8 cellular contexts compared by ENCODE assay signal in genomic region chr2:181106789-181107418, GRCh38.
DNase-seq lines count a peak whose midpoint lies in the region; ATAC-seq, FAIRE-seq and TF ChIP-seq lines count a peak whose summit lies in the region.

No MANE protein-coding gene starts in this region.

- H3K36me3 ChIP-seq in BLaER1, result no peaks in the 10 kb centered on the region
- no peaks in the 10 kb centered on the region for H3K36me3 ChIP-seq in Peyer's patch

- CTCF ChIA-PET in HEK293T (lab: Yijun Ruan, JAX), result no interaction called here

- H3K4me3 ChIP-seq in BLaER1, result no peak overlapping the region
- H3K4me3 ChIP-seq in fibroblast of villous mesenchyme (ENCODE audit: low read depth, low read length), result no peak overlapping the region
- no peak overlapping the region for H3K4me3 ChIP-seq in Peyer's patch

- H3K27ac ChIP-seq in BLaER1, result no peak overlapping the region
- H3K27ac ChIP-seq in Peyer's patch, result peak overlapping the region in 1 of 4 donors; percentile 31

- H4K20me1 ChIP-seq in BLaER1, result no peaks in the 10 kb centered on the region

- H3K9ac ChIP-seq in BLaER1, result no peak overlapping the region

- H3K27me3 ChIP-seq in BLaER1 (no peaks in the 10 kb centered on the region), Peyer's patch (no peaks in the 10 kb centered on the region)

- ATAC-seq in HG03108 (IDR thresholded peaks at IDR 0.05; ENCODE audit: unreplicated experiment), result peak; percentile 99

- TF ChIP-seq CTCF in fibroblast of villous mesenchyme (IDR thresholded peaks at IDR 0.05; ENCODE audit: insufficient read depth, low read depth, low read length) (no peak), Peyer's patch (IDR thresholded peaks at IDR 0.05) (no peak)

- peak overlapping the region; percentile 68; the same call in 1 of the 2 replicates for H3K4me2 ChIP-seq in BLaER1

- H3K4me1 ChIP-seq in BLaER1 (peaks cover 33% of the 10 kb centered on the region), Peyer's patch (no peaks in the 10 kb centered on the region)

- POLR2A ChIA-PET in HEK293T (lab: Yijun Ruan, JAX), result no interaction called here

- TF ChIP-seq POLR2A in Peyer's patch (IDR thresholded peaks at IDR 0.05), result no peak

- H3K9me3 ChIP-seq in BLaER1, result no peaks in the 10 kb centered on the region
- no peaks in the 10 kb centered on the region for H3K9me3 ChIP-seq in Peyer's patch

- DNase-seq in GM19239 (ENCODE audit: insufficient read length, low spot score) (peak; percentile 28), SIG-M5 (lab: John Stamatoyannopoulos, UW) (peak; percentile 50), fibroblast of villous mesenchyme (ENCODE audit: low read depth) (peak; percentile 96), activated gamma-delta T cell treated with Interleukin-2 at 50 U/mL for 16 hours (no peak), Peyer's patch (no peak), HEK293T (ENCODE audit: extremely low spot score) (no peak)

- peak; percentile 93 for FAIRE-seq in GM19239 (lab: Jason Lieb, UNC)

TF ChIP-seq in HEK293T, 16 proteins besides CTCF, POLR2A, EP300 and RAD21:
- TF ChIP-seq FOXM1 (IDR thresholded peaks at IDR 0.05; ENCODE audit: borderline replicate concordance), result no peak
- TF ChIP-seq FOXK2 (IDR thresholded peaks at IDR 0.05), result no peak
- no peak for TF ChIP-seq LEF1 (IDR thresholded peaks at IDR 0.05; ENCODE audit: borderline replicate concordance)
- TF ChIP-seq L3MBTL2 (conservative IDR thresholded peaks at IDR 0.05), result no peak
- no peak for TF ChIP-seq BHLHE40 (IDR thresholded peaks at IDR 0.05; ENCODE audit: borderline replicate concordance)
- no peak for TF ChIP-seq CTBP1 (IDR thresholded peaks at IDR 0.05; ENCODE audit: borderline replicate concordance)
- TF ChIP-seq ARNT (IDR thresholded peaks at IDR 0.05), result no peak

Comparison
In these comparisons a context has a peak if more than half of its experiments do, and no peak if none do; other contexts are left out.
1. DNase-seq: peak in GM19239 (single experiment), SIG-M5 (single experiment) and fibroblast of villous mesenchyme (single experiment); none in activated gamma-delta T cell treated with Interleukin-2 at 50 U/mL for 16 hours (single experiment), Peyer's patch (0 of 3) and HEK293T (single experiment).